Comparison of ENCODE assay signal across 17 cellular contexts in genomic region chr10:17236468-17236886, GRCh38. TPM values are rescaled to one million over a fixed set of nuclear protein-coding genes. Genes with fewer than 3 reads are reported as not detected.
DNase-seq lines count a peak whose midpoint lies in the region; ATAC-seq and TF ChIP-seq lines count a peak whose summit lies in the region.
"Had no signal": no experiment of that assay in that cellular context is flagged by ENCODE, and none has a peak within 500 bp of the region (broad histone marks: within the 10 kb centered on the region; RNA-seq: fewer than 3 reads in every experiment).

No MANE protein-coding gene starts in this region.

- TF ChIP-seq CTCF in astrocyte of the spinal cord (IDR thresholded peaks at IDR 0.05; ENCODE audit: low read depth, low read length) (no peak), thoracic aorta (IDR thresholded peaks at IDR 0.05) (no peak), stomach (IDR thresholded peaks at IDR 0.05) (no peak)

- in situ Hi-C loops in astrocyte of the spinal cord (cut with HindIII; ENCODE audit: low sequenced_read_pairs), result loop anchor here (25.0 kb wide), 1 partner anchor 374 kb away; no protein-coding TSS in a partner anchor

- H3K4me3 Mint-ChIP-seq in activated naive CD8-positive, alpha-beta T cell, result no peak overlapping the region
- H3K4me3 Mint-ChIP-seq in activated naive CD8-positive, alpha-beta T cell treated with anti-CD3 and anti-CD28 coated beads, Interleukin-2, amount 50 U/mL, for 24 hours, result no peak overlapping the region
- H3K4me3 Mint-ChIP-seq in memory B cell, result no peak overlapping the region
- H3K4me3 Mint-ChIP-seq: stimulated activated naive B cell treated with anti-CD40 and anti-IgM and Interleukin-4, amounts not matched to agents 10 μg/mL and 1 μg/mL and 100 μg/mL, for 72 hours had no signal

- H3K36me3 Mint-ChIP-seq in activated naive CD8-positive, alpha-beta T cell, result peaks cover 8% of the 10 kb centered on the region
- H3K36me3 Mint-ChIP-seq in activated naive CD8-positive, alpha-beta T cell treated with anti-CD3 and anti-CD28 coated beads, Interleukin-2, amount 50 U/mL, for 24 hours (ENCODE audit: low read depth), result peaks cover 61% of the 10 kb centered on the region
- H3K36me3 Mint-ChIP-seq in memory B cell, result peaks cover 18% of the 10 kb centered on the region

- H3K36me3 ChIP-seq in thoracic aorta (peaks cover 56% of the 10 kb centered on the region), stomach (peaks cover 42 to 69% (median 61%) of the 10 kb centered on the region in 4 donors)

- no peak for ATAC-seq in activated naive CD8-positive, alpha-beta T cell treated with anti-CD3 and anti-CD28 coated beads, Interleukin-2, amount 50 U/mL, for 24 hours
- ATAC-seq in memory B cell (ENCODE audit: low read depth), result no peak
- no peak for ATAC-seq in thoracic aorta (ENCODE audit: insufficient number of reproducible peaks, low FRiP score, low read depth)
- no peak for ATAC-seq in GM18867 (IDR thresholded peaks at IDR 0.05; ENCODE audit: unreplicated experiment)
- ATAC-seq: PC-3; stimulated activated naive B cell treated with anti-CD40 and anti-IgM and Interleukin-4, amounts not matched to agents 10 μg/mL and 1 μg/mL and 100 μg/mL, for 72 hours had no signal

- H3K27me3 ChIP-seq in thoracic aorta (replicated peaks; ENCODE audit: insufficient read depth), result no peaks in the 10 kb centered on the region
- H3K27me3 ChIP-seq in stomach, result no peaks in the 10 kb centered on the region
- H3K27me3 ChIP-seq: heart left ventricle had no signal

- TF ChIP-seq EP300 in stomach (IDR thresholded peaks at IDR 0.05), result no peak

- no peak for TF ChIP-seq POLR2A in stomach (IDR thresholded peaks at IDR 0.05)

- 32 to 69% (median 58%) methylated on average over 1 of the region's 1 CpG for WGBS in stomach, 5 donors

- intact Hi-C loops in stomach (cut with DNase I; ENCODE audit: low total_unique reads), result no loop called here

- DNase-seq in activated naive CD8-positive, alpha-beta T cell treated with anti-CD3 and anti-CD28 coated beads, Interleukin-2, amount 50 U/mL, for 24 hours, result no peak
- peak; percentile 42 for DNase-seq in astrocyte of the spinal cord (ENCODE audit: low read depth, low spot score)
- no peak for DNase-seq in memory B cell (ENCODE audit: low spot score in 2 of 2)
- DNase-seq in thoracic aorta (ENCODE audit: low spot score), result no peak
- DNase-seq in nucleus accumbens (lab: John Stamatoyannopoulos, UW), result no peak
- no peak for DNase-seq in stomach
- DNase-seq: activated CD4-positive, alpha-beta T cell treated with anti-CD3 and anti-CD28 coated beads, Interleukin-2, amount 50 U/mL, for 48 hours; Caco-2; cortex of kidney; heart left ventricle; NCI-H2081; PC-3; posterior cingulate gyrus; stimulated activated CD4-positive, alpha-beta T cell treated with anti-CD3 and anti-CD28 coated beads, Interleukin-12 subunit alpha, Interleukin-12 subunit beta, amount 100 ng/mL, for 4 hours; stimulated activated naive B cell treated with anti-CD40 and anti-IgM and Interleukin-4, amounts not matched to agents 10 μg/mL and 1 μg/mL and 100 μg/mL, for 72 hours had no signal

- H3K4me1 ChIP-seq in thoracic aorta (ENCODE audit: control insufficient read depth in 1 of 2, low read depth in 2 of 2), result peaks cover 35 to 67% of the 10 kb centered on the region in 2 donors
- peaks cover 17 to 47% (median 34%) of the 10 kb centered on the region in 4 donors for H3K4me1 ChIP-seq in stomach
- H3K4me1 ChIP-seq: Caco-2 had no signal

- H3K27ac ChIP-seq in thoracic aorta, result no peak overlapping the region
- no peak overlapping the region for H3K27ac ChIP-seq in stomach

- H3K4me3 ChIP-seq in astrocyte of the spinal cord (ENCODE audit: low read depth, low read length) (no peak overlapping the region), thoracic aorta (peak overlapping the region; percentile 1), stomach (no peak overlapping the region)

- H3K9me3 Mint-ChIP-seq in activated naive CD8-positive, alpha-beta T cell (ENCODE audit: low read depth), result no peaks in the 10 kb centered on the region
- no peaks in the 10 kb centered on the region for H3K9me3 Mint-ChIP-seq in activated naive CD8-positive, alpha-beta T cell treated with anti-CD3 and anti-CD28 coated beads, Interleukin-2, amount 50 U/mL, for 24 hours
- H3K9me3 Mint-ChIP-seq in memory B cell, result no peaks in the 10 kb centered on the region
- H3K9me3 Mint-ChIP-seq: stimulated activated naive B cell treated with anti-CD40 and anti-IgM and Interleukin-4, amounts not matched to agents 10 μg/mL and 1 μg/mL and 100 μg/mL, for 72 hours had no signal

- H3K27me3 Mint-ChIP-seq in activated naive CD8-positive, alpha-beta T cell, result no peaks in the 10 kb centered on the region
- H3K27me3 Mint-ChIP-seq in activated naive CD8-positive, alpha-beta T cell treated with anti-CD3 and anti-CD28 coated beads, Interleukin-2, amount 50 U/mL, for 24 hours, result no peaks in the 10 kb centered on the region
- no peaks in the 10 kb centered on the region for H3K27me3 Mint-ChIP-seq in memory B cell
- H3K27me3 Mint-ChIP-seq: stimulated activated naive B cell treated with anti-CD40 and anti-IgM and Interleukin-4, amounts not matched to agents 10 μg/mL and 1 μg/mL and 100 μg/mL, for 72 hours had no signal

- peaks cover 55% of the 10 kb centered on the region for H3K4me1 Mint-ChIP-seq in activated naive CD8-positive, alpha-beta T cell (ENCODE audit: low read depth)
- H3K4me1 Mint-ChIP-seq in activated naive CD8-positive, alpha-beta T cell treated with anti-CD3 and anti-CD28 coated beads, Interleukin-2, amount 50 U/mL, for 24 hours, result peaks cover 38% of the 10 kb centered on the region
- H3K4me1 Mint-ChIP-seq in memory B cell, result peaks cover 3% of the 10 kb centered on the region

- peak overlapping the region; percentile 50 for H3K27ac Mint-ChIP-seq in activated naive CD8-positive, alpha-beta T cell
- no peak overlapping the region for H3K27ac Mint-ChIP-seq in activated naive CD8-positive, alpha-beta T cell treated with anti-CD3 and anti-CD28 coated beads, Interleukin-2, amount 50 U/mL, for 24 hours
- H3K27ac Mint-ChIP-seq in memory B cell, result peak overlapping the region; percentile 81
- H3K27ac Mint-ChIP-seq: stimulated activated naive B cell treated with anti-CD40 and anti-IgM and Interleukin-4, amounts not matched to agents 10 μg/mL and 1 μg/mL and 100 μg/mL, for 72 hours had no signal

- no peaks in the 10 kb centered on the region for H3K9me3 ChIP-seq in thoracic aorta
- H3K9me3 ChIP-seq in stomach, result no peaks in the 10 kb centered on the region
- H3K9me3 ChIP-seq: Caco-2 had no signal

RNA-seq across cellular contexts. Expression of gene VIM, which starts 8.4 kb away (rescaled TPM):
- 1,000 to 10,000 TPM; 5,884 to 8,033 TPM for total RNA-seq in thoracic aorta
- total RNA-seq in stomach, result 100 to 1,000 TPM; 348 to 723 (median 536) TPM
- 100 to 1,000 TPM; 269 to 570 (median 340) TPM for polyA plus RNA-seq in stomach

RNA-seq across cellular contexts. Expression of gene TRDMT1, which starts 35.0 kb away (rescaled TPM):
- total RNA-seq in thoracic aorta, result 10 to 100 TPM; 12.3 to 21.0 TPM
- total RNA-seq in stomach, result 10 to 100 TPM in 3 of 5 donors, 1 to 10 TPM in 2; 2.9 to 44.9 (median 10.7) TPM
- 1 to 10 TPM; 1.4 to 3.9 (median 3.4) TPM for polyA plus RNA-seq in stomach

Comparison
In these comparisons a context has a peak if more than half of its experiments do, and no peak if none do; other contexts are left out.
1. RNA of gene VIM, which starts 8.4 kb away (total RNA-seq): 5,884 to 8,033 TPM in thoracic aorta; 348 to 723 TPM in stomach; every median in the first group is over 4 times any median in the second.